ENCODE assay signal across 1 cellular context in the genomic region with DNA sequence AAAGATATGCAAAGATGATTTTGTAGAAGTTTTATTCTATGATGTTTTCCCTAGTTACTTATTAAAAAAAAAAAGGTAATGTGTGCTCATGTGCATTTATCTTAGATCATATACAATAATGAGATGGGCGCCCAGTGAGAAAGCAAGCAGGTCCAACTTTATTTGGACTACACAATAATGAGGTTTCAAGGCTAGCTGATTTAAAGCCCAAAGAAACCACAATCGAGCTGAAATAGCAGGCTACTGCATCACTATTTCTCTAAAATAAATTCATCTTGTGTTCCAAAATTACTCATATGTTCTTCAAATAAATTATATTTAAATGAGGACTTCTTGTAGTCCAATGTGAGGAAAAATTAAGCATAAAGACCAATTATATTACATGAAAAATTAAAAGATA.
TF ChIP-seq lines count a peak whose summit lies in the region.

No MANE protein-coding gene starts in this region.

TF ChIP-seq in GM23338, 12 proteins besides CTCF, POLR2A, EP300 and RAD21 (continued from another document):
- TF ChIP-seq, protein P1, sequence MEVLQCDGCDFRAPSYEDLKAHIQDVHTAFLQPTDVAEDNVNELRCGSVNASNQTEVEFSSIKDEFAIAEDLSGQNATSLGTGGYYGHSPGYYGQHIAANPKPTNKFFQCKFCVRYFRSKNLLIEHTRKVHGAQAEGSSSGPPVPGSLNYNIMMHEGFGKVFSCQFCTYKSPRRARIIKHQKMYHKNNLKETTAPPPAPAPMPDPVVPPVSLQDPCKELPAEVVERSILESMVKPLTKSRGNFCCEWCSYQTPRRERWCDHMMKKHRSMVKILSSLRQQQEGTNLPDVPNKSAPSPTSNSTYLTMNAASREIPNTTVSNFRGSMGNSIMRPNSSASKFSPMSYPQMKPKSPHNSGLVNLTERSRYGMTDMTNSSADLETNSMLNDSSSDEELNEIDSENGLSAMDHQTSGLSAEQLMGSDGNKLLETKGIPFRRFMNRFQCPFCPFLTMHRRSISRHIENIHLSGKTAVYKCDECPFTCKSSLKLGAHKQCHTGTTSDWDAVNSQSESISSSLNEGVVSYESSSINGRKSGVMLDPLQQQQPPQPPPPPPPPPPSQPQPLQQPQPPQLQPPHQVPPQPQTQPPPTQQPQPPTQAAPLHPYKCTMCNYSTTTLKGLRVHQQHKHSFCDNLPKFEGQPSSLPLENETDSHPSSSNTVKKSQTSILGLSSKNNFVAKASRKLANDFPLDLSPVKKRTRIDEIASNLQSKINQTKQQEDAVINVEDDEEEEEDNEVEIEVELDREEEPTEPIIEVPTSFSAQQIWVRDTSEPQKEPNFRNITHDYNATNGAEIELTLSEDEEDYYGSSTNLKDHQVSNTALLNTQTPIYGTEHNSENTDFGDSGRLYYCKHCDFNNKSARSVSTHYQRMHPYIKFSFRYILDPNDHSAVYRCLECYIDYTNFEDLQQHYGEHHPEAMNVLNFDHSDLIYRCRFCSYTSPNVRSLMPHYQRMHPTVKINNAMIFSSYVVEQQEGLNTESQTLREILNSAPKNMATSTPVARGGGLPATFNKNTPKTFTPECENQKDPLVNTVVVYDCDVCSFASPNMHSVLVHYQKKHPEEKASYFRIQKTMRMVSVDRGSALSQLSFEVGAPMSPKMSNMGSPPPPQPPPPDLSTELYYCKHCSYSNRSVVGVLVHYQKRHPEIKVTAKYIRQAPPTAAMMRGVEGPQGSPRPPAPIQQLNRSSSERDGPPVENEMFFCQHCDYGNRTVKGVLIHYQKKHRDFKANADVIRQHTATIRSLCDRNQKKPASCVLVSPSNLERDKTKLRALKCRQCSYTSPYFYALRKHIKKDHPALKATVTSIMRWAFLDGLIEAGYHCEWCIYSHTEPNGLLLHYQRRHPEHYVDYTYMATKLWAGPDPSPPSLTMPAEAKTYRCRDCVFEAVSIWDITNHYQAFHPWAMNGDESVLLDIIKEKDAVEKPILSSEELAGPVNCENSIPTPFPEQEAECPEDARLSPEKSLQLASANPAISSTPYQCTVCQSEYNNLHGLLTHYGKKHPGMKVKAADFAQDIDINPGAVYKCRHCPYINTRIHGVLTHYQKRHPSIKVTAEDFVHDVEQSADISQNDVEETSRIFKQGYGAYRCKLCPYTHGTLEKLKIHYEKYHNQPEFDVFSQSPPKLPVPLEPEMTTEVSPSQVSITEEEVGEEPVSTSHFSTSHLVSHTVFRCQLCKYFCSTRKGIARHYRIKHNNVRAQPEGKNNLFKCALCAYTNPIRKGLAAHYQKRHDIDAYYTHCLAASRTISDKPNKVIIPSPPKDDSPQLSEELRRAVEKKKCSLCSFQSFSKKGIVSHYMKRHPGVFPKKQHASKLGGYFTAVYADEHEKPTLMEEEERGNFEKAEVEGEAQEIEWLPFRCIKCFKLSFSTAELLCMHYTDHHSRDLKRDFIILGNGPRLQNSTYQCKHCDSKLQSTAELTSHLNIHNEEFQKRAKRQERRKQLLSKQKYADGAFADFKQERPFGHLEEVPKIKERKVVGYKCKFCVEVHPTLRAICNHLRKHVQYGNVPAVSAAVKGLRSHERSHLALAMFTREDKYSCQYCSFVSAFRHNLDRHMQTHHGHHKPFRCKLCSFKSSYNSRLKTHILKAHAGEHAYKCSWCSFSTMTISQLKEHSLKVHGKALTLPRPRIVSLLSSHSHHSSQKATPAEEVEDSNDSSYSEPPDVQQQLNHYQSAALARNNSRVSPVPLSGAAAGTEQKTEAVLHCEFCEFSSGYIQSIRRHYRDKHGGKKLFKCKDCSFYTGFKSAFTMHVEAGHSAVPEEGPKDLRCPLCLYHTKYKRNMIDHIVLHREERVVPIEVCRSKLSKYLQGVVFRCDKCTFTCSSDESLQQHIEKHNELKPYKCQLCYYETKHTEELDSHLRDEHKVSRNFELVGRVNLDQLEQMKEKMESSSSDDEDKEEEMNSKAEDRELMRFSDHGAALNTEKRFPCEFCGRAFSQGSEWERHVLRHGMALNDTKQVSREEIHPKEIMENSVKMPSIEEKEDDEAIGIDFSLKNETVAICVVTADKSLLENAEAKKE (CRISPR knock-in tag; IDR thresholded peaks at IDR 0.05), result no peak
- TF ChIP-seq EZH2phosphoT487 (IDR thresholded peaks at IDR 0.05; ENCODE audit: unreplicated experiment) (no peak), ZNF331 (CRISPR knock-in tag; IDR thresholded peaks at IDR 0.05; ENCODE audit: low read depth) (no peak), CREB1 (CRISPR knock-in tag; IDR thresholded peaks at IDR 0.05; ENCODE audit: low read depth) (no peak), JUNB (IDR thresholded peaks at IDR 0.05; ENCODE audit: unreplicated experiment) (no peak), STAT1 (IDR thresholded peaks at IDR 0.05; ENCODE audit: unreplicated experiment) (no peak)
